ENCODE assay signal across 8 cellular contexts in the genomic region with DNA sequence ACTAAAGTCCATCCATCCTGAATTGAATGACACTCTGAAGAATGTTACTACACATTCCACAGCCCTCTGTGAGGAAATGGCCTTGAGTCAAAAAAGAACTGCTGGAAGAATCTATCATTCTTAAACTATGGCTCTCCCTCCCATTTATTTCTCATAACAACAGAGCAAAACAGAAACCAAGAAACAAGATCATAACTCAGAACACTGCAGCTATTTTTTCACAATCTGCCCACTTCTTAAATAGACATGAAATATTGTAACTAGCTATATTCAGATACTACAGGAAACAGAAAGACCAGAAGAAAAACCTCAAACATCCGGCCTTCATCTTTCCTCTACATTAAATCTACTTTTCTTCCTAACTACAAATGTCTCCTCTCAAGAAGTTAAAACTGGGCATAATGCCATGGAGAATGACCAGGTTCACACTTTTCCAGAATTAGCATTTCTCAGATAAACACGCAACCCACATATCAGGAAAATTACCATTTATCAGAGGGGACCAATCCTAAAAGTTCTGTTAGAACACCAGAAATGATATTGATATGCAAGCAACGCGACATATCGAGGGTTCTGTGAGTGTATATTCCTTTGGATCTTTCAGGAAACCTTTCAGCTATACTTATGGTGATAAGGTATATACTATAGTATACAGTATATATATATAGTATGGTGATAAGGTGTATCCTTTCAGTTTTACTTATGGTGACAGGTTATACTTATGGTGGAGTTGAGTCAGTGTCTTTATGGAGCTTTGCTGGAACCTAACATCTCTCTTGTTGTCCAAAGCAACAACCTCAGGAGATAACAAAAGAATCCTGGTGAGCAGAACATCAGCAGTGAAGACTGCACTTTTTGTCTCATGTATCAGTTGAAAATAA.
DNase-seq lines count a peak whose midpoint lies in the region; ATAC-seq lines count a peak whose summit lies in the region.

No MANE protein-coding gene starts in this region.

- no peak overlapping the region for H3K27ac ChIP-seq in trophoblast cell (ENCODE audit: low read depth, low read length)

- H2BK12ac ChIP-seq in trophoblast cell (ENCODE audit: low read length), result no peak overlapping the region

- H2AFZ ChIP-seq in trophoblast cell (ENCODE audit: insufficient read depth, low read length, poor library complexity), result no peak overlapping the region

- no CpG with 5 or more reads among the region's 5 CpGs for WGBS in trophoblast cell (ENCODE audit: extremely low coverage, insufficient coverage, insufficient read length)

- no peak overlapping the region for H3K9ac ChIP-seq in trophoblast cell (ENCODE audit: low read length)

- H4K8ac ChIP-seq in trophoblast cell (ENCODE audit: low read depth, low read length), result no peak overlapping the region

- H2BK5ac ChIP-seq in trophoblast cell (ENCODE audit: low read depth, low read length, poor library complexity), result no peak overlapping the region

- no peaks in the 10 kb centered on the region for H3K27me3 ChIP-seq in trophoblast cell (ENCODE audit: insufficient read depth, low read length)

- H3K4me3 ChIP-seq in trophoblast cell (ENCODE audit: low read depth, low read length), result no peak overlapping the region

- H2BK120ac ChIP-seq in trophoblast cell (ENCODE audit: insufficient read depth, low read length, poor library complexity), result no peak overlapping the region

- H3K4me1 ChIP-seq in trophoblast cell (ENCODE audit: control insufficient read depth in 1 of 2, insufficient read depth in 2 of 2, low read length in 2 of 2), result no peaks in the 10 kb centered on the region

- H3K79me2 ChIP-seq in trophoblast cell (ENCODE audit: control insufficient read depth, insufficient read depth, low read length, poor library complexity), result no peaks in the 10 kb centered on the region

- peak; percentile 57 for ATAC-seq in GM18498 (IDR thresholded peaks at IDR 0.05; ENCODE audit: unreplicated experiment)
- ATAC-seq in HG02571 (IDR thresholded peaks at IDR 0.05; ENCODE audit: unreplicated experiment), result peak; percentile 45

- no peaks in the 10 kb centered on the region for H3K36me3 ChIP-seq in trophoblast cell (ENCODE audit: control insufficient read depth in 1 of 2, insufficient read depth in 2 of 2, low read length in 2 of 2)

- no peak overlapping the region for H3K14ac ChIP-seq in trophoblast cell (ENCODE audit: low read length)

- no peak overlapping the region for H3K4ac ChIP-seq in trophoblast cell (ENCODE audit: low read depth, low read length)

- no peak overlapping the region for H3K4me2 ChIP-seq in trophoblast cell (ENCODE audit: low read length)

- peak; percentile 82 for DNase-seq in NCI-H226
- peak; percentile 78 for DNase-seq in dermis blood vessel endothelial cell
- DNase-seq in trophoblast cell, result peak; percentile 6 to 79
- no peak for DNase-seq in NCI-H1436 treated with DMSO at 0.1 percent for 48 hours (lab: John Stamatoyannopoulos, UW)
- DNase-seq in GM19240 (ENCODE audit: insufficient read length, low spot score), result no peak
- no peak for DNase-seq in HK-2 (ENCODE audit: unreplicated experiment)

- peaks cover 3% of the 10 kb centered on the region for H3K79me1 ChIP-seq in trophoblast cell (ENCODE audit: low read length)

- H3K18ac ChIP-seq in trophoblast cell (ENCODE audit: low read length), result no peak overlapping the region

- H4K12ac ChIP-seq in trophoblast cell (ENCODE audit: low read depth, low read length), result no peak overlapping the region

- no peak overlapping the region for H4K91ac ChIP-seq in trophoblast cell (ENCODE audit: low read depth, low read length)

- H3K23ac ChIP-seq in trophoblast cell (ENCODE audit: low read length), result no peak overlapping the region

- H2AK5ac ChIP-seq in trophoblast cell (ENCODE audit: low read length), result no peak overlapping the region

- no peaks in the 10 kb centered on the region for H3K9me3 ChIP-seq in trophoblast cell (ENCODE audit: insufficient read depth, low read depth, low read length)

Comparison
In these comparisons a context has a peak if more than half of its experiments do, and no peak if none do; other contexts are left out.
1. DNase-seq: peak in NCI-H226 (single experiment), dermis blood vessel endothelial cell (single experiment) and trophoblast cell (2 of 2); none in NCI-H1436 treated with DMSO at 0.1 percent for 48 hours (single experiment), GM19240 (single experiment) and HK-2 (single experiment).